In genomic region chr19:11164879-11165406, GRCh38 we compare ENCODE assay signal across 11 cellular contexts. TPM values are rescaled to one million over a fixed set of nuclear protein-coding genes. Genes with fewer than 3 reads are reported as not detected.
DNase-seq lines count a peak whose midpoint lies in the region; ATAC-seq and TF ChIP-seq lines count a peak whose summit lies in the region.
"Had no signal": no experiment of that assay in that cellular context is flagged by ENCODE, and none has a peak within 500 bp of the region (broad histone marks: within the 10 kb centered on the region; RNA-seq: fewer than 3 reads in every experiment).

No MANE protein-coding gene starts in this region.

- no peaks in the 10 kb centered on the region for H3K9me3 ChIP-seq in gastrocnemius medialis

- intact Hi-C loops in gastrocnemius medialis (cut with DNase I; ENCODE audit: low total_unique reads) = loop anchor here (2.0 kb wide), 1 partner anchor 16 kb away; no protein-coding TSS in a partner anchor

- no peak overlapping the region for H3K27ac Mint-ChIP-seq in stimulated activated naive B cell treated with anti-CD40 and anti-IgM and Interleukin-4, amounts not matched to agents 10 μg/mL and 1 μg/mL and 100 μg/mL, for 72 hours
- H3K27ac Mint-ChIP-seq: activated naive CD4-positive, alpha-beta T cell treated with anti-CD3 and anti-CD28 coated beads, Interleukin-2, amount 50 U/mL, for 24 hours had no signal

- no peak for TF ChIP-seq POLR2A in gastrocnemius medialis (IDR thresholded peaks at IDR 0.05)

- H3K4me1 ChIP-seq in gastrocnemius medialis = peaks cover 12 to 18% of the 10 kb centered on the region in 2 donors

- peak; percentile 71 to 79 for ATAC-seq in gastrocnemius medialis
- no peak for ATAC-seq in stimulated activated naive B cell treated with anti-CD40 and anti-IgM and Interleukin-4, amounts not matched to agents 10 μg/mL and 1 μg/mL and 100 μg/mL, for 72 hours (replicated peaks)
- ATAC-seq: K562 had no signal

- H3K27ac ChIP-seq in cingulate gyrus (ENCODE audit: low read depth, low read length) (peak overlapping the region; percentile 70), gastrocnemius medialis (peak overlapping the region; percentile 70 to 81 (median 76))

- peaks cover 0 to 1% of the 10 kb centered on the region in 2 donors for H3K9me3 Mint-ChIP-seq in stimulated activated naive B cell treated with anti-CD40 and anti-IgM and Interleukin-4, amounts not matched to agents 10 μg/mL and 1 μg/mL and 100 μg/mL, for 72 hours
- H3K9me3 Mint-ChIP-seq: activated naive CD4-positive, alpha-beta T cell treated with anti-CD3 and anti-CD28 coated beads, Interleukin-2, amount 50 U/mL, for 24 hours had no signal

- no peak for TF ChIP-seq CTCF in gastrocnemius medialis (IDR thresholded peaks at IDR 0.05 in 4 of 5, conservative IDR thresholded peaks at IDR 0.05 in 1 of 5)

- peaks cover 0 to 24% of the 10 kb centered on the region in 2 donors for H3K36me3 ChIP-seq in gastrocnemius medialis

- peaks cover 0 to 1% of the 10 kb centered on the region in 2 donors for H3K36me3 Mint-ChIP-seq in stimulated activated naive B cell treated with anti-CD40 and anti-IgM and Interleukin-4, amounts not matched to agents 10 μg/mL and 1 μg/mL and 100 μg/mL, for 72 hours
- H3K36me3 Mint-ChIP-seq: activated naive CD4-positive, alpha-beta T cell treated with anti-CD3 and anti-CD28 coated beads, Interleukin-2, amount 50 U/mL, for 24 hours; CD4-positive, CD25-positive, alpha-beta regulatory T cell had no signal

- H3K27me3 Mint-ChIP-seq in stimulated activated naive B cell treated with anti-CD40 and anti-IgM and Interleukin-4, amounts not matched to agents 10 μg/mL and 1 μg/mL and 100 μg/mL, for 72 hours = peaks cover 0 to 3% of the 10 kb centered on the region in 2 donors
- H3K27me3 Mint-ChIP-seq: activated naive CD4-positive, alpha-beta T cell treated with anti-CD3 and anti-CD28 coated beads, Interleukin-2, amount 50 U/mL, for 24 hours had no signal

- no peaks in the 10 kb centered on the region for H3K27me3 ChIP-seq in gastrocnemius medialis

- no peak overlapping the region for H3K4me3 Mint-ChIP-seq in stimulated activated naive B cell treated with anti-CD40 and anti-IgM and Interleukin-4, amounts not matched to agents 10 μg/mL and 1 μg/mL and 100 μg/mL, for 72 hours
- H3K4me3 Mint-ChIP-seq: activated naive CD4-positive, alpha-beta T cell treated with anti-CD3 and anti-CD28 coated beads, Interleukin-2, amount 50 U/mL, for 24 hours had no signal

- no peaks in the 10 kb centered on the region for H3K4me1 Mint-ChIP-seq in stimulated activated naive B cell treated with anti-CD40 and anti-IgM and Interleukin-4, amounts not matched to agents 10 μg/mL and 1 μg/mL and 100 μg/mL, for 72 hours
- H3K4me1 Mint-ChIP-seq: activated naive CD4-positive, alpha-beta T cell treated with anti-CD3 and anti-CD28 coated beads, Interleukin-2, amount 50 U/mL, for 24 hours; CD4-positive, CD25-positive, alpha-beta regulatory T cell had no signal

- DNase-seq in C1 segment of cervical spinal cord (lab: John Stamatoyannopoulos, UW) (peak in 11 of 14 donors; percentile 20 to 85 (median 53)), inferior parietal cortex (ENCODE audit: extremely low spot score) (peak; percentile 16), gastrocnemius medialis (peak; percentile 44 to 75), NCI-H510A treated with DMSO at 0.1 percent for 48 hours (lab: John Stamatoyannopoulos, UW) (no peak)
- DNase-seq in stimulated activated naive B cell treated with anti-CD40 and anti-IgM and Interleukin-4, amounts not matched to agents 10 μg/mL and 1 μg/mL and 100 μg/mL, for 72 hours = no peak
- DNase-seq in stimulated activated CD4-positive, alpha-beta T cell treated with anti-CD3 and anti-CD28 coated beads, Interleukin-4, amount 100 ng/mL, for 1 hour = no peak
- no peak for DNase-seq in activated CD4-positive, CD25-positive, alpha-beta regulatory T cell treated with anti-CD3 and anti-CD28 coated beads, Interleukin-2, amount 50 U/mL, for 72 hours
- DNase-seq: CD4-positive, CD25-positive, alpha-beta regulatory T cell had no signal

- in situ Hi-C loops in gastrocnemius medialis (cut with MboI; ENCODE audit: low sequenced_read_pairs in 4 of 4) = no loop called here

- H3K4me3 ChIP-seq in gastrocnemius medialis = peak overlapping the region in 1 of 4 donors; percentile 27
- H3K4me3 ChIP-seq: K562 had no signal

RNA-seq across cellular contexts. Expression of gene SPC24, which starts 9.4 kb away (rescaled TPM):
- 1 to 10 TPM in 1 of 4 donors, under 1 TPM in 1, not detected in 2; 0.55 to 1.6 TPM for total RNA-seq in gastrocnemius medialis

RNA-seq across cellular contexts. Expression of gene KANK2, which starts 32.4 kb away (rescaled TPM):
- 100 to 1,000 TPM in 3 of 4 donors, 10 to 100 TPM in 1; 37.7 to 192 (median 149) TPM for total RNA-seq in gastrocnemius medialis

Comparison
In these comparisons a context has a peak if more than half of its experiments do, and no peak if none do; other contexts are left out.
1. DNase-seq: peak in C1 segment of cervical spinal cord (11 of 14), inferior parietal cortex (single experiment) and gastrocnemius medialis (2 of 2); none in stimulated activated naive B cell treated with anti-CD40 and anti-IgM and Interleukin-4, amounts not matched to agents 10 μg/mL and 1 μg/mL and 100 μg/mL, for 72 hours (single experiment), stimulated activated CD4-positive, alpha-beta T cell treated with anti-CD3 and anti-CD28 coated beads, Interleukin-4, amount 100 ng/mL, for 1 hour (single experiment), NCI-H510A treated with DMSO at 0.1 percent for 48 hours (single experiment) and activated CD4-positive, CD25-positive, alpha-beta regulatory T cell treated with anti-CD3 and anti-CD28 coated beads, Interleukin-2, amount 50 U/mL, for 72 hours (single experiment).
2. ATAC-seq: peak in gastrocnemius medialis (2 of 2); none in stimulated activated naive B cell treated with anti-CD40 and anti-IgM and Interleukin-4, amounts not matched to agents 10 μg/mL and 1 μg/mL and 100 μg/mL, for 72 hours (0 of 2).